Comparison of ENCODE assay signal across 8 cellular contexts in genomic region chr17:28598389-28598788, GRCh38. TPM values are rescaled to one million over a fixed set of nuclear protein-coding genes. Genes with fewer than 3 reads are reported as not detected.
DNase-seq lines count a peak whose midpoint lies in the region; ATAC-seq and TF ChIP-seq lines count a peak whose summit lies in the region.

No MANE protein-coding gene starts in this region.

- H3K4me1 Mint-ChIP-seq in activated CD4-positive, alpha-beta memory T cell treated with anti-CD3 and anti-CD28 coated beads, Interleukin-2, amount 10 ng/mL, durations not matched to agents 7 days and 5 days, result peaks cover 25% of the 10 kb centered on the region

- no peaks in the 10 kb centered on the region for H3K27me3 Mint-ChIP-seq in activated CD4-positive, alpha-beta memory T cell treated with anti-CD3 and anti-CD28 coated beads, Interleukin-2, amount 10 ng/mL, durations not matched to agents 7 days and 5 days

- H3K27me3 ChIP-seq in A673 (replicated peaks; ENCODE audit: insufficient read depth, low read depth, low read length, poor library complexity), result no peaks in the 10 kb centered on the region
- H3K27me3 ChIP-seq in left lung, result no peaks in the 10 kb centered on the region
- no peaks in the 10 kb centered on the region for H3K27me3 ChIP-seq in upper lobe of left lung

- H3K9me3 Mint-ChIP-seq in activated CD4-positive, alpha-beta memory T cell treated with anti-CD3 and anti-CD28 coated beads, Interleukin-2, amount 10 ng/mL, durations not matched to agents 7 days and 5 days, result no peaks in the 10 kb centered on the region

- peak overlapping the region; percentile 85 for H3K4me3 Mint-ChIP-seq in activated CD4-positive, alpha-beta memory T cell treated with anti-CD3 and anti-CD28 coated beads, Interleukin-2, amount 10 ng/mL, durations not matched to agents 7 days and 5 days

- intact Hi-C loops in A673 (cut with micrococcal nuclease; ENCODE audit: unreplicated experiment), result no loop called here
- intact Hi-C loops in left lung (cut with DNase I), result no loop called here

- H3K4me1 ChIP-seq in A673 (ENCODE audit: insufficient read depth, low read length, poor library complexity, severe bottlenecking) (peaks cover 10% of the 10 kb centered on the region), left lung (peaks cover 5 to 28% of the 10 kb centered on the region in 2 donors), upper lobe of left lung (peaks cover 17 to 21% (median 17%) of the 10 kb centered on the region in 4 donors)

- H3K27ac ChIP-seq in A673 (ENCODE audit: low read depth, low read length, poor library complexity, severe bottlenecking) (peak overlapping the region; percentile 95), left lung (peak overlapping the region; percentile 97 to 98), upper lobe of left lung (peak overlapping the region in 3 of 4 donors; percentile 94 to 96 (median 95))

- peaks cover 22% of the 10 kb centered on the region for H3K36me3 Mint-ChIP-seq in activated CD4-positive, alpha-beta memory T cell treated with anti-CD3 and anti-CD28 coated beads, Interleukin-2, amount 10 ng/mL, durations not matched to agents 7 days and 5 days (ENCODE audit: low read depth)

- BruUV-seq in A673 (replicated peaks; lab: Mats Ljungman, UMichigan), result TSS peak; percentile 63

- CTCF ChIA-PET in A673 (lab: Charles Lee), result interaction anchor here (1.0 to 1.2 kb wide), 2 partner anchors 15 to 49 kb away, joined by 3 read pairs; no protein-coding TSS in a partner anchor
- CTCF ChIA-PET in activated CD4-positive, alpha-beta memory T cell treated with anti-CD3 and anti-CD28 coated beads, Interleukin-2, amount 10 ng/mL, durations not matched to agents 7 days and 5 days (lab: Charles Lee), result interaction anchor here (0.7 to 1.5 kb wide), 6 partner anchors 15 to 51 kb away, joined by 3 to 6 read pairs (median 4); no protein-coding TSS in a partner anchor

- peaks cover 32% of the 10 kb centered on the region for H3K36me3 ChIP-seq in A673 (ENCODE audit: insufficient read depth, low read length, poor library complexity, severe bottlenecking)
- H3K36me3 ChIP-seq in left lung, result peaks cover 0 to under 1% of the 10 kb centered on the region in 2 donors
- no peaks in the 10 kb centered on the region for H3K36me3 ChIP-seq in upper lobe of left lung

- POLR2A ChIA-PET in A673 (lab: Charles Lee; ENCODE audit: low non-redundant PET), result no interaction called here
- POLR2A ChIA-PET in activated CD4-positive, alpha-beta memory T cell treated with anti-CD3 and anti-CD28 coated beads, Interleukin-2, amount 10 ng/mL, durations not matched to agents 7 days and 5 days (lab: Charles Lee), result interaction anchor here (0.7 to 3.6 kb wide), 13 partner anchors 9 to 241 kb away, joined by 3 to 61 read pairs (median 8); partner anchors contain the start of genes ALDOC, BLTP2, PIGS and POLDIP2

- WGBS in upper lobe of left lung, 2 donors, result 6 to 10% methylated on average over 13 to 17 of the region's 17 CpGs

- no peaks in the 10 kb centered on the region for H3K9me3 ChIP-seq in A673 (ENCODE audit: low read depth, low read length, poor library complexity, severe bottlenecking)
- no peaks in the 10 kb centered on the region for H3K9me3 ChIP-seq in left lung
- H3K9me3 ChIP-seq in upper lobe of left lung, result no peaks in the 10 kb centered on the region

- peak overlapping the region; percentile 96 for H3K4me3 ChIP-seq in A673 (ENCODE audit: low read depth, low read length, poor library complexity, severe bottlenecking)
- peak overlapping the region; percentile 53 to 67 for H3K4me3 ChIP-seq in left lung
- peak overlapping the region; percentile 55 to 62 (median 58) for H3K4me3 ChIP-seq in upper lobe of left lung

- no peak for DNase-seq in A673 (ENCODE audit: low spot score)
- no peak for DNase-seq in activated CD4-positive, alpha-beta memory T cell treated with anti-CD3 and anti-CD28 coated beads, Interleukin-2, amount 10 ng/mL, durations not matched to agents 7 days and 5 days
- DNase-seq in left lung, result no peak
- no peak for DNase-seq in upper lobe of left lung
- no peak for DNase-seq in NCI-H2107 (lab: John Stamatoyannopoulos, UW)
- DNase-seq in SIG-M5 treated with dmso at 0.1 percent for 504 hours (lab: John Stamatoyannopoulos, UW; ENCODE audit: unreplicated experiment), result no peak

- TF ChIP-seq CTCF in A673 (conservative IDR thresholded peaks at IDR 0.05; ENCODE audit: low read depth, low read length), result no peak
- no peak for TF ChIP-seq CTCF in left lung (IDR thresholded peaks at IDR 0.05)
- TF ChIP-seq CTCF in upper lobe of left lung (IDR thresholded peaks at IDR 0.05), result no peak

- no peak for TF ChIP-seq EP300 in upper lobe of left lung (IDR thresholded peaks at IDR 0.05)

- ATAC-seq in GM21529 (IDR thresholded peaks at IDR 0.05; ENCODE audit: unreplicated experiment) (peak; percentile 6), left lung (no peak), upper lobe of left lung (ENCODE audit: low FRiP score in 2 of 2) (no peak), GM18505 (IDR thresholded peaks at IDR 0.05; ENCODE audit: unreplicated experiment) (no peak)

- H3K27ac Mint-ChIP-seq in activated CD4-positive, alpha-beta memory T cell treated with anti-CD3 and anti-CD28 coated beads, Interleukin-2, amount 10 ng/mL, durations not matched to agents 7 days and 5 days, result peak overlapping the region; percentile 99

- TF ChIP-seq POLR2A in upper lobe of left lung (IDR thresholded peaks at IDR 0.05) (no peak), GM18505 (IDR thresholded peaks at IDR 0.05; ENCODE audit: borderline replicate concordance, extremely low read depth, insufficient read depth, insufficient read length) (no peak)

RNA-seq across cellular contexts. Expression of gene SPAG5, which starts 0.4 kb away (rescaled TPM):
- total RNA-seq in A673 (2021), result 213 and 219 TPM in 2 replicates
- total RNA-seq in activated CD4-positive, alpha-beta memory T cell treated with anti-CD3 and anti-CD28 coated beads, Interleukin-2, amount 10 ng/mL, durations not matched to agents 7 days and 5 days, result 100 to 1,000 TPM; 125 to 127 TPM
- 10 to 100 TPM in 1 of 2 donors, 1 to 10 TPM in 1; 9.5 to 15.2 TPM for total RNA-seq in left lung
- total RNA-seq in upper lobe of left lung, result 10 to 100 TPM in 1 of 6 donors, 1 to 10 TPM in 5; 4.4 to 34.6 (median 7.4) TPM

RNA-seq across cellular contexts. Expression of gene RSKR, which starts 15.6 kb away (rescaled TPM):
- total RNA-seq in A673 (2021) (34.6 and 36.8 TPM in 2 replicates), left lung (10 to 100 TPM in 1 of 2 donors, 1 to 10 TPM in 1; 8.4 to 10.0 TPM), upper lobe of left lung (10 to 100 TPM in 3 of 6 donors, 1 to 10 TPM in 3; 7.9 to 49.2 (median 11.7) TPM)
- total RNA-seq in activated CD4-positive, alpha-beta memory T cell treated with anti-CD3 and anti-CD28 coated beads, Interleukin-2, amount 10 ng/mL, durations not matched to agents 7 days and 5 days, result 10 to 100 TPM; 15.5 to 19.7 TPM

RNA-seq across cellular contexts. Expression of gene ALDOC, which starts 21.7 kb away (rescaled TPM):
- total RNA-seq in A673 (2021) (9.7 and 12.0 TPM in 2 replicates), left lung (10 to 100 TPM; 10.9 to 15.2 TPM), upper lobe of left lung (10 to 100 TPM in 5 of 6 donors, 1 to 10 TPM in 1; 6.3 to 19.2 (median 14.2) TPM)
- total RNA-seq in activated CD4-positive, alpha-beta memory T cell treated with anti-CD3 and anti-CD28 coated beads, Interleukin-2, amount 10 ng/mL, durations not matched to agents 7 days and 5 days, result 100 to 1,000 TPM; 140 to 147 TPM

RNA-seq across cellular contexts. Expression of gene PIGS, which starts 27.1 kb away (rescaled TPM):
- 51.6 and 64.8 TPM in 2 replicates for total RNA-seq in A673 (2021)
- 10 to 100 TPM; 66.3 to 66.6 TPM for total RNA-seq in activated CD4-positive, alpha-beta memory T cell treated with anti-CD3 and anti-CD28 coated beads, Interleukin-2, amount 10 ng/mL, durations not matched to agents 7 days and 5 days
- 10 to 100 TPM; 59.6 to 63.3 TPM for total RNA-seq in left lung
- total RNA-seq in upper lobe of left lung, result 10 to 100 TPM; 36.7 to 69.6 (median 58.1) TPM

RNA-seq across cellular contexts. Expression of gene UNC119, which starts 46.0 kb away (rescaled TPM):
- 44.6 and 46.8 TPM in 2 replicates for total RNA-seq in A673 (2021)
- total RNA-seq in activated CD4-positive, alpha-beta memory T cell treated with anti-CD3 and anti-CD28 coated beads, Interleukin-2, amount 10 ng/mL, durations not matched to agents 7 days and 5 days, result 10 to 100 TPM; 46.2 to 61.1 TPM
- total RNA-seq in left lung, result 10 to 100 TPM; 25.7 to 28.9 TPM
- total RNA-seq in upper lobe of left lung, result 10 to 100 TPM; 17.0 to 43.0 (median 25.6) TPM

Comparison
In these comparisons a context has a peak if more than half of its experiments do, and no peak if none do; other contexts are left out.
1. RNA of gene ALDOC, which starts 21.7 kb away (total RNA-seq): 140 to 147 TPM in activated CD4-positive, alpha-beta memory T cell treated with anti-CD3 and anti-CD28 coated beads, Interleukin-2, amount 10 ng/mL, durations not matched to agents 7 days and 5 days; 6.3 to 19.2 TPM in upper lobe of left lung, 10.9 to 15.2 TPM in left lung and 9.7 to 12.0 TPM in A673; every median in the first group is over 4 times any median in the second.
2. Peak in every context shown above with its lines, with median percentiles within 50 percentile points of each other: H3K27ac ChIP-seq and H3K4me3 ChIP-seq.